In genomic region chr17:6831662-6832263, GRCh38 we compare ENCODE assay signal across 8 cellular contexts. TPM values are rescaled to one million over a fixed set of nuclear protein-coding genes. Genes with fewer than 3 reads are reported as not detected.
DNase-seq lines count a peak whose midpoint lies in the region; ATAC-seq and TF ChIP-seq lines count a peak whose summit lies in the region.

TSS of gene TEKT1 (minus strand) at chr17:6831729. CDS start at chr17:6830376, 1,353 bp downstream.

- peaks cover 6 to 15% (median 10%) of the 10 kb centered on the region in 11 experiments; a peak in 13 of 22 replicates for H3K27me3 ChIP-seq in BLaER1 treated with 17β-estradiol and CSF1 and Interleukin-3, amounts not matched to agents 10 nM and 100 nM

- H4K20me1 ChIP-seq in BLaER1 treated with 17β-estradiol and CSF1 and Interleukin-3, amounts not matched to agents 10 nM and 100 nM = no peaks in the 10 kb centered on the region

- H3K4me3 Mint-ChIP-seq in activated B cell treated with CpG ODN at 0.5 μM for 24 hours = peak within 1 kb of the TSS; percentile 83

- DNase-seq in activated B cell treated with CpG ODN at 0.5 μM for 24 hours (peak; percentile 65), caudate nucleus (lab: John Stamatoyannopoulos, UW) (peak in 51 of 61 donors; percentile 2 to 77 (median 35)), iPS-NIHi7 (ENCODE audit: extremely low spot score) (peak; percentile 96), OCI-M1 (lab: John Stamatoyannopoulos, UW) (no peak)

- peak within 1 kb of the TSS in 7 of 11 experiments; percentile 6 to 61 (median 43); a peak in 7 of 22 replicates for H3K9ac ChIP-seq in BLaER1 treated with 17β-estradiol and CSF1 and Interleukin-3, amounts not matched to agents 10 nM and 100 nM

- H3K27ac ChIP-seq in BLaER1 treated with 17β-estradiol and CSF1 and Interleukin-3, amounts not matched to agents 10 nM and 100 nM = peak within 1 kb of the TSS in 3 of 11 experiments; percentile 10 to 58 (median 57); a peak in 4 of 22 replicates
- H3K27ac ChIP-seq in caudate nucleus (ENCODE audit: low read depth, low read length) (no peak within 1 kb of the TSS), skin epidermis (no peak within 1 kb of the TSS)

- peaks cover 15% of the 10 kb centered on the region for H3K4me1 Mint-ChIP-seq in activated B cell treated with CpG ODN at 0.5 μM for 24 hours

- no peaks in the 10 kb centered on the region for H3K36me3 Mint-ChIP-seq in activated B cell treated with CpG ODN at 0.5 μM for 24 hours (ENCODE audit: low read depth)

- H3K4me2 ChIP-seq in BLaER1 treated with 17β-estradiol and CSF1 and Interleukin-3, amounts not matched to agents 10 nM and 100 nM = peak within 1 kb of the TSS; percentile 87 to 96 (median 92)

- no peaks in the 10 kb centered on the region for H3K36me3 ChIP-seq in BLaER1 treated with 17β-estradiol and CSF1 and Interleukin-3, amounts not matched to agents 10 nM and 100 nM

- peak within 1 kb of the TSS; percentile 31 to 67 (median 54); a peak in 19 of 20 replicates for H3K4me3 ChIP-seq in BLaER1 treated with 17β-estradiol and CSF1 and Interleukin-3, amounts not matched to agents 10 nM and 100 nM
- H3K4me3 ChIP-seq in skin epidermis = peak within 1 kb of the TSS; percentile 7 to 39 (median 20)

- no peak for TF ChIP-seq CTCF in activated B cell treated with CpG ODN at 0.5 μM for 24 hours (IDR thresholded peaks at IDR 0.05)

- POLR2A ChIA-PET in activated B cell treated with CpG ODN at 0.5 μM for 24 hours (lab: Charles Lee) = interaction anchor here (1.0 kb wide), 1 partner anchor 37 kb away, joined by 3 read pairs; no protein-coding TSS in a partner anchor

- no peak within 1 kb of the TSS for H3K27ac Mint-ChIP-seq in activated B cell treated with CpG ODN at 0.5 μM for 24 hours

- no peaks in the 10 kb centered on the region for H3K9me3 Mint-ChIP-seq in activated B cell treated with CpG ODN at 0.5 μM for 24 hours

- ATAC-seq in HG03175 (IDR thresholded peaks at IDR 0.05; ENCODE audit: unreplicated experiment) (peak; percentile 57), activated B cell treated with CpG ODN at 0.5 μM for 24 hours (ENCODE audit: low read depth) (peak; percentile 94), HG02973 (IDR thresholded peaks at IDR 0.05; ENCODE audit: unreplicated experiment) (no peak)

- peaks cover 58% of the 10 kb centered on the region for H3K27me3 Mint-ChIP-seq in activated B cell treated with CpG ODN at 0.5 μM for 24 hours

- no peaks in the 10 kb centered on the region for H3K9me3 ChIP-seq in BLaER1 treated with 17β-estradiol and CSF1 and Interleukin-3, amounts not matched to agents 10 nM and 100 nM (replicated peaks in 1 of 11)

- CTCF ChIA-PET in activated B cell treated with CpG ODN at 0.5 μM for 24 hours (lab: Charles Lee) = interaction anchor here (4.0 kb wide), 1 partner anchor 11 kb away, joined by 17 read pairs; no protein-coding TSS in a partner anchor

- intact Hi-C loops in activated B cell treated with CpG ODN at 0.5 μM for 24 hours (cut with micrococcal nuclease) = loop anchor here (1.0 kb wide), 1 partner anchor 12 kb away; no protein-coding TSS in a partner anchor

- peaks cover 15 to 21% (median 19%) of the 10 kb centered on the region in 10 experiments for H3K4me1 ChIP-seq in BLaER1 treated with 17β-estradiol and CSF1 and Interleukin-3, amounts not matched to agents 10 nM and 100 nM

RNA-seq across cellular contexts. Expression of gene TEKT1, which starts in this region (rescaled TPM):
- not detected in 2 replicates for total RNA-seq in activated B cell treated with CpG ODN at 0.5 μM for 24 hours

Comparison
In these comparisons a context has a peak if more than half of its experiments do, and no peak if none do; other contexts are left out.
1. Peak in DNase-seq and ATAC-seq in activated B cell treated with CpG ODN at 0.5 μM for 24 hours; RNA of the gene not detected or under 1 TPM.